Comparison of ENCODE assay signal across 10 cellular contexts in the genomic region with DNA sequence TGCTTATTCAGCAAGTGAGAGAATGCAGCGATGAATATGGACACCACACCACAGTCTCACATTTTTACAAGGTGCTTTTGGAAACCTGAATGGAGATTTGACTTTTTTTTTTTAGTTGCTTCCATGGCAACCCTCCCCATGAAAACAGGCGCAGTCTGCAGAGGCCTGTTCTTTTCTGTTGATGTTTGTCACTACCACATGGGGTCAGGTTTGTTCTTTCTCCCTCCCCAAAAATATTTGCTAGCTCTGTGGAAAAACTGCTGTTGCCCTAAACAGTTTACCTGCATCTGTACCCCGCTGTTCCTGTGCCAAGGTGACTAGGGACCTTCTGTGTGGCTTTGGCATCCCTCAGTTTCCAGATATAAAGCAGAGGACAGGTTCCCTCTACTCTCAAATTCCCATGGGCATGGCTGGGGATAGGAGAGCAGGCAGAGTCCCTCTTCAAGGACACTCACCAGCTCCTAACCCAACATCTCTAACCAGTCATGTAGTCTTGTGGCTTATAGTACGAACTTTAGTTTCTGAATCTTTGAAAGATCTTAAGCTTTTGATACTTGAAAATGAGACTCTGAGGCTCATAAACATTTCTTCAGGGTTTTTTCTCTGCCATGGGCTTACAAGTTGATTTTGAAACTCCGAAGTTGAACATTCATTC. TPM values are rescaled to one million over a fixed set of nuclear protein-coding genes. Genes with fewer than 3 reads are reported as not detected.
DNase-seq lines count a peak whose midpoint lies in the region; ATAC-seq and FAIRE-seq lines count a peak whose summit lies in the region.
"Had no signal": no experiment of that assay in that cellular context is flagged by ENCODE, and none has a peak within 500 bp of the region (broad histone marks: within the 10 kb centered on the region; RNA-seq: fewer than 3 reads in every experiment).

No MANE protein-coding gene starts in this region.

- DNase-seq in DMS 273 (lab: John Stamatoyannopoulos, UW; ENCODE audit: unreplicated experiment): peak; percentile 49
- peak; percentile 44 for DNase-seq in RPMI8226
- DNase-seq in left lobe of liver (ENCODE audit: low spot score): no peak
- DNase-seq in frontal cortex (ENCODE audit: low spot score in 2 of 2): no peak
- no peak for DNase-seq in AG08395 (ENCODE audit: low spot score)
- no peak for DNase-seq in HT-29 (ENCODE audit: low spot score)

- FAIRE-seq in frontal cortex (lab: Jason Lieb, UNC): no peak
- FAIRE-seq: endothelial cell of umbilical vein, H54 had no signal

- ATAC-seq in GM19023 (IDR thresholded peaks at IDR 0.05; ENCODE audit: unreplicated experiment): peak; percentile 51
- peak; percentile 16 for ATAC-seq in left lobe of liver
- no peak for ATAC-seq in GM19035 (IDR thresholded peaks at IDR 0.05; ENCODE audit: unreplicated experiment)

RNA-seq across cellular contexts. Expression of a gene that starts 14.7 kb away (rescaled TPM):
- total RNA-seq in left lobe of liver (16.8 TPM), frontal cortex (68.9 TPM)
- total RNA-seq in HT-29 (2014; rRNA removed; shearing (Covaris generic)): 2.8 TPM in 2 replicates

Comparison
In these comparisons a context has a peak if more than half of its experiments do, and no peak if none do; other contexts are left out.
1. DNase-seq: peak in DMS 273 (single experiment) and RPMI8226 (single experiment); none in left lobe of liver (single experiment), frontal cortex (0 of 2), AG08395 (single experiment) and HT-29 (single experiment).